1 cellular context compared by ENCODE assay signal in the genomic region with DNA sequence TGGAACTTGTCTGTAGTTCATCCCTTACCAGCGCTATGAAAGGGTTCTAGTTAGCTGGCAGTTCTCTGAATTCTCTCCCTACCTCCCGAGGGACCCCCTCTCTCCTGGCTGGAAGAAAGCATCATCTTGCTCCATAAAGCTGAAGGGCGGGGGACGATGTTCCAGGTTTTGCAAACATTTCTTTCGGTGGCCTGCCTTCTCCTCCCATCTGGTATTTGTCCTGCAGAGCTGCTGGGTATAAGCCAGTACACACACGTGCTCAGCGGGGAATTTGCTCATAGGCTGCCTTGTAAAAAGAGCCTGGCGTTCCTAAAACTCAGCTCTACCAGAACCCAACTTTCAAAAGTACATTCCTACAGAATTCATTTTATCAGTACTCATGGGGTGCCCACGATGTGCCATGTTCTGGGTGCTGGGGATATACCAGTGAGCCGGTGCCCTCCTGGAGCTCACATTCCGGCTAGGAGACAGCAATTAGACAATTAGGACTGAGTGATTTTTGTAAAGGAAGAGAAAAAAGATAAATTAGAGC.
TF ChIP-seq lines count a peak whose summit lies in the region.

No MANE protein-coding gene starts in this region.

TF ChIP-seq in GM12878, 131 proteins besides CTCF, POLR2A, EP300 and RAD21:
- no peak for TF ChIP-seq ZNF274 (IDR thresholded peaks at IDR 0.05; ENCODE audit: insufficient read depth, insufficient read length)
- TF ChIP-seq CHD1 (IDR thresholded peaks at IDR 0.05; ENCODE audit: low read depth, low read length): no peak
- no peak for TF ChIP-seq CBX5 (IDR thresholded peaks at IDR 0.05; ENCODE audit: low read depth)
- no peak for TF ChIP-seq POU2F2 (IDR thresholded peaks at IDR 0.05; ENCODE audit: borderline replicate concordance, low read depth, low read length)
- no peak for TF ChIP-seq CBX3 (IDR thresholded peaks at IDR 0.05; ENCODE audit: borderline replicate concordance, low read depth)
- TF ChIP-seq, protein P1, sequence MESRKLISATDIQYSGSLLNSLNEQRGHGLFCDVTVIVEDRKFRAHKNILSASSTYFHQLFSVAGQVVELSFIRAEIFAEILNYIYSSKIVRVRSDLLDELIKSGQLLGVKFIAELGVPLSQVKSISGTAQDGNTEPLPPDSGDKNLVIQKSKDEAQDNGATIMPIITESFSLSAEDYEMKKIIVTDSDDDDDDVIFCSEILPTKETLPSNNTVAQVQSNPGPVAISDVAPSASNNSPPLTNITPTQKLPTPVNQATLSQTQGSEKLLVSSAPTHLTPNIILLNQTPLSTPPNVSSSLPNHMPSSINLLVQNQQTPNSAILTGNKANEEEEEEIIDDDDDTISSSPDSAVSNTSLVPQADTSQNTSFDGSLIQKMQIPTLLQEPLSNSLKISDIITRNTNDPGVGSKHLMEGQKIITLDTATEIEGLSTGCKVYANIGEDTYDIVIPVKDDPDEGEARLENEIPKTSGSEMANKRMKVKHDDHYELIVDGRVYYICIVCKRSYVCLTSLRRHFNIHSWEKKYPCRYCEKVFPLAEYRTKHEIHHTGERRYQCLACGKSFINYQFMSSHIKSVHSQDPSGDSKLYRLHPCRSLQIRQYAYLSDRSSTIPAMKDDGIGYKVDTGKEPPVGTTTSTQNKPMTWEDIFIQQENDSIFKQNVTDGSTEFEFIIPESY (IDR thresholded peaks at IDR 0.05): no peak
- TF ChIP-seq ATF7 (IDR thresholded peaks at IDR 0.05; ENCODE audit: low read depth): no peak
- no peak for TF ChIP-seq MYC (IDR thresholded peaks at IDR 0.05; ENCODE audit: insufficient read depth, insufficient read length, insufficient replicate concordance, low read length, severe bottlenecking)
- TF ChIP-seq SRF (IDR thresholded peaks at IDR 0.05; ENCODE audit: low read depth in 2 of 2, low read length in 2 of 2): no peak
- TF ChIP-seq ZZZ3 (IDR thresholded peaks at IDR 0.05; ENCODE audit: control insufficient read depth, insufficient read length, low read depth): no peak
- TF ChIP-seq, protein P2, sequence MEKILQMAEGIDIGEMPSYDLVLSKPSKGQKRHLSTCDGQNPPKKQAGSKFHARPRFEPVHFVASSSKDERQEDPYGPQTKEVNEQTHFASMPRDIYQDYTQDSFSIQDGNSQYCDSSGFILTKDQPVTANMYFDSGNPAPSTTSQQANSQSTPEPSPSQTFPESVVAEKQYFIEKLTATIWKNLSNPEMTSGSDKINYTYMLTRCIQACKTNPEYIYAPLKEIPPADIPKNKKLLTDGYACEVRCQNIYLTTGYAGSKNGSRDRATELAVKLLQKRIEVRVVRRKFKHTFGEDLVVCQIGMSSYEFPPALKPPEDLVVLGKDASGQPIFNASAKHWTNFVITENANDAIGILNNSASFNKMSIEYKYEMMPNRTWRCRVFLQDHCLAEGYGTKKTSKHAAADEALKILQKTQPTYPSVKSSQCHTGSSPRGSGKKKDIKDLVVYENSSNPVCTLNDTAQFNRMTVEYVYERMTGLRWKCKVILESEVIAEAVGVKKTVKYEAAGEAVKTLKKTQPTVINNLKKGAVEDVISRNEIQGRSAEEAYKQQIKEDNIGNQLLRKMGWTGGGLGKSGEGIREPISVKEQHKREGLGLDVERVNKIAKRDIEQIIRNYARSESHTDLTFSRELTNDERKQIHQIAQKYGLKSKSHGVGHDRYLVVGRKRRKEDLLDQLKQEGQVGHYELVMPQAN (conservative IDR thresholded peaks at IDR 0.05): no peak
- TF ChIP-seq SP1 (IDR thresholded peaks at IDR 0.05; ENCODE audit: low read depth, low read length): no peak
- no peak for TF ChIP-seq TAF1 (IDR thresholded peaks at IDR 0.05; ENCODE audit: borderline replicate concordance, low read depth, low read length)
- no peak for TF ChIP-seq NFYA (IDR thresholded peaks at IDR 0.05; ENCODE audit: borderline replicate concordance, low read depth, low read length)
- TF ChIP-seq TCF3 (IDR thresholded peaks at IDR 0.05; ENCODE audit: borderline replicate concordance, insufficient read depth, low read depth, low read length): no peak
- TF ChIP-seq STAT1 (conservative IDR thresholded peaks at IDR 0.05): no peak
- TF ChIP-seq MTA3 (IDR thresholded peaks at IDR 0.05; ENCODE audit: borderline replicate concordance, low read length): no peak
- no peak for TF ChIP-seq KDM1A (IDR thresholded peaks at IDR 0.05; ENCODE audit: borderline replicate concordance)
- no peak for TF ChIP-seq BCL11A (IDR thresholded peaks at IDR 0.05; ENCODE audit: low read depth, low read length)
